In genomic region chr4:8641256-8641655, GRCh38 we compare ENCODE assay signal across 20 cellular contexts. TPM values are rescaled to one million over a fixed set of nuclear protein-coding genes. Genes with fewer than 3 reads are reported as not detected.
DNase-seq lines count a peak whose midpoint lies in the region; ATAC-seq and TF ChIP-seq lines count a peak whose summit lies in the region.
"Had no signal": no experiment of that assay in that cellular context is flagged by ENCODE, and none has a peak within 500 bp of the region (broad histone marks: within the 10 kb centered on the region; RNA-seq: fewer than 3 reads in every experiment).

No MANE protein-coding gene starts in this region.

- no peak overlapping the region for H3K4me3 ChIP-seq in right atrium auricular region
- no peak overlapping the region for H3K4me3 ChIP-seq in mucosa of descending colon
- no peak overlapping the region for H3K4me3 ChIP-seq in suprapubic skin

- H3K4me3 Mint-ChIP-seq in chondrocyte (ENCODE audit: unreplicated experiment), result no peak overlapping the region
- H3K4me3 Mint-ChIP-seq in stimulated activated effector memory CD8-positive, alpha-beta T cell treated with anti-CD3 and anti-CD28 coated beads, Interleukin-12 subunit alpha, Interleukin-12 subunit beta, amount 100 ng/mL, for 72 hours, result no peak overlapping the region
- H3K4me3 Mint-ChIP-seq: HFFc6 had no signal

- WGBS in suprapubic skin, result 92% methylated on average over 15 of the region's 15 CpGs

- H3K36me3 ChIP-seq in right atrium auricular region (no peaks in the 10 kb centered on the region), mucosa of descending colon (ENCODE audit: low read depth) (no peaks in the 10 kb centered on the region), suprapubic skin (no peaks in the 10 kb centered on the region)

- TF ChIP-seq POLR2A in suprapubic skin (IDR thresholded peaks at IDR 0.05), result no peak

- no peaks in the 10 kb centered on the region for H3K36me3 Mint-ChIP-seq in chondrocyte (ENCODE audit: low read depth)
- H3K36me3 Mint-ChIP-seq in stimulated activated effector memory CD8-positive, alpha-beta T cell treated with anti-CD3 and anti-CD28 coated beads, Interleukin-12 subunit alpha, Interleukin-12 subunit beta, amount 100 ng/mL, for 72 hours, result no peaks in the 10 kb centered on the region

- ATAC-seq in Right ventricle myocardium inferior, result no peak
- no peak for ATAC-seq in mucosa of descending colon
- ATAC-seq in stimulated activated effector memory CD8-positive, alpha-beta T cell treated with anti-CD3 and anti-CD28 coated beads, Interleukin-12 subunit alpha, Interleukin-12 subunit beta, amount 100 ng/mL, for 72 hours, result no peak
- ATAC-seq: PC-3 had no signal

- H3K9me3 Mint-ChIP-seq in chondrocyte (ENCODE audit: low read depth), result no peaks in the 10 kb centered on the region
- H3K9me3 Mint-ChIP-seq in stimulated activated effector memory CD8-positive, alpha-beta T cell treated with anti-CD3 and anti-CD28 coated beads, Interleukin-12 subunit alpha, Interleukin-12 subunit beta, amount 100 ng/mL, for 72 hours, result no peaks in the 10 kb centered on the region
- H3K9me3 Mint-ChIP-seq: HFFc6 had no signal

- peaks cover 27% of the 10 kb centered on the region for H3K27me3 Mint-ChIP-seq in chondrocyte (ENCODE audit: low read depth)

- H3K27me3 ChIP-seq in right atrium auricular region (no peaks in the 10 kb centered on the region), suprapubic skin (peaks cover 9% of the 10 kb centered on the region)

- DNase-seq in Right ventricle myocardium inferior (ENCODE audit: missing footprints) (peak; percentile 30), right atrium auricular region (ENCODE audit: low spot score) (no peak), chondrocyte (ENCODE audit: low spot score) (peak; percentile 89), mucosa of descending colon (peak in 2 of 3 donors; percentile 9 to 41), suprapubic skin (ENCODE audit: low spot score in 2 of 2) (peak; percentile 42 to 55), DMS79 treated with DMSO at 0.1 percent for 48 hours (lab: John Stamatoyannopoulos, UW) (no peak), HuH-7.5 (ENCODE audit: low spot score) (no peak)
- DNase-seq in stimulated activated effector memory CD8-positive, alpha-beta T cell treated with anti-CD3 and anti-CD28 coated beads, Interleukin-12 subunit alpha, Interleukin-12 subunit beta, amount 100 ng/mL, for 72 hours (ENCODE audit: low spot score in 2 of 2), result no peak
- DNase-seq: C1 segment of cervical spinal cord, DMS 273 treated with DMSO at 0.1 percent for 48 hours, GF-D8, HFFc6, NCI-H1048, NCI-H1436 treated with DMSO at 0.1 percent for 48 hours, NCI-H2029 treated with DMSO at 0.1 percent for 48 hours, NCI-H510A treated with DMSO at 0.1 percent for 48 hours, NCI-H82, PC-3 had no signal

- H3K27ac ChIP-seq in right atrium auricular region (no peak overlapping the region), suprapubic skin (no peak overlapping the region)
- H3K27ac ChIP-seq: RWPE1 had no signal

- no peak for TF ChIP-seq EP300 in suprapubic skin (IDR thresholded peaks at IDR 0.05)

- no peak for TF ChIP-seq CTCF in right atrium auricular region (IDR thresholded peaks at IDR 0.05)
- no peak for TF ChIP-seq CTCF in chondrocyte (IDR thresholded peaks at IDR 0.05)
- TF ChIP-seq CTCF in mucosa of descending colon (IDR thresholded peaks at IDR 0.05), result no peak
- no peak for TF ChIP-seq CTCF in suprapubic skin (IDR thresholded peaks at IDR 0.05)

- no peaks in the 10 kb centered on the region for H3K4me1 Mint-ChIP-seq in chondrocyte (ENCODE audit: low read depth)
- H3K4me1 Mint-ChIP-seq in stimulated activated effector memory CD8-positive, alpha-beta T cell treated with anti-CD3 and anti-CD28 coated beads, Interleukin-12 subunit alpha, Interleukin-12 subunit beta, amount 100 ng/mL, for 72 hours, result peaks cover 6% of the 10 kb centered on the region

- H3K9me3 ChIP-seq in right atrium auricular region (no peaks in the 10 kb centered on the region), mucosa of descending colon (no peaks in the 10 kb centered on the region), suprapubic skin (no peaks in the 10 kb centered on the region)

- no peaks in the 10 kb centered on the region for H3K4me1 ChIP-seq in right atrium auricular region
- no peaks in the 10 kb centered on the region for H3K4me1 ChIP-seq in mucosa of descending colon (ENCODE audit: low read depth)
- H3K4me1 ChIP-seq in suprapubic skin, result no peaks in the 10 kb centered on the region

- H3K27ac Mint-ChIP-seq in chondrocyte (ENCODE audit: unreplicated experiment), result no peak overlapping the region
- H3K27ac Mint-ChIP-seq in stimulated activated effector memory CD8-positive, alpha-beta T cell treated with anti-CD3 and anti-CD28 coated beads, Interleukin-12 subunit alpha, Interleukin-12 subunit beta, amount 100 ng/mL, for 72 hours, result no peak overlapping the region
- H3K27ac Mint-ChIP-seq: HFFc6 had no signal

- intact Hi-C loops in Right ventricle myocardium inferior (cut with DNase I), result no loop called here
- intact Hi-C loops in mucosa of descending colon (cut with DNase I, micrococcal nuclease), result no loop called here

RNA-seq across cellular contexts. Expression of gene CPZ, which starts 48.7 kb away (rescaled TPM):
- total RNA-seq in Right ventricle myocardium inferior (0.41 TPM), right atrium auricular region (1 to 10 TPM in 1 of 2 donors, under 1 TPM in 1; 0.90 to 1.2 TPM), chondrocyte (8.9 to 22.2 TPM (median 9.5 TPM) in 3 replicates), mucosa of descending colon (1 to 10 TPM in 1 of 3 donors, under 1 TPM in 2; 0.63 to 2.6 (median 0.81) TPM), suprapubic skin (1 to 10 TPM in 3 of 4 donors, under 1 TPM in 1; 0.32 to 4.2 (median 2.1) TPM)
- total RNA-seq: MCF 10A had no signal

Comparison
In these comparisons a context has a peak if more than half of its experiments do, and no peak if none do; other contexts are left out.
1. DNase-seq: peak in Right ventricle myocardium inferior (single experiment), chondrocyte (single experiment), mucosa of descending colon (2 of 3) and suprapubic skin (2 of 2); none in right atrium auricular region (single experiment), DMS79 treated with DMSO at 0.1 percent for 48 hours (single experiment), HuH-7.5 (single experiment) and stimulated activated effector memory CD8-positive, alpha-beta T cell treated with anti-CD3 and anti-CD28 coated beads, Interleukin-12 subunit alpha, Interleukin-12 subunit beta, amount 100 ng/mL, for 72 hours (0 of 2).